In the genomic region with DNA sequence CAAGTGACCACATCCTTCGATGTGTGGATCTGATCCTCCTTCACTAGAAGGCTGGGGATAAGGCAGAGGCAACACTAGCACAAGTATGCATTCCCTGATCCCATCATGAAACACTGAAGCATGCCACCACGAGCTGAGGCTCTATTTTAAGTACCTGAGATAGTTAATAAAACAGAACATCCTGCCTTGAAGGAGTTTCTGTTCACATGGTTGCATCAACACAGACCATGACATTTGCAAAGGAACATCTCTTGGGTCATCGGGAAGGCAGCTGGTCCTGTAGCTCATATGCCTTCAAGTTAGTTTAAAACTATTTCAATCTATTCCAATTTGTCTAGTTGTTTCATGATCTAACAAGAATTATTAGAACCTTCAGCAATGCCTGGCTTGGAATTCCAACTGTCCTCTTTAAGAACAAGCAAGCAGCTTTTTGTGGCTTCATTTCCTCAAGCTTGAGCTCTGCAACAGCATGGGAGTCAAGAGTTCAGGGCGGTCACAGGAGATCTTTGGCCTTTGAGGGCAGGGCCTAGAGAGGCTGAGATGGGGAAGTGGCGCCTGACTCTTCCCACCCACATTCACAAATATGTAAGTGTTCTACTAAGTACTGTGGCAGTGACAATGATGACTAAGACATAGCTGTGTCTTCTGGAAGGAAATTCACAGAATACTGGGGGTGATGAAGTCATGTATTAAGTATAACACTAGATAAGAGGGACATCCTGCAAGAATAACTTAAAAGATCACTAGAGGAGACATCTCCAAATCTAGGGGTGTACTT, we compare ENCODE assay signal across 10 cellular contexts. TPM values are rescaled to one million over a fixed set of nuclear protein-coding genes. Genes with fewer than 3 reads are reported as not detected.
DNase-seq lines count a peak whose midpoint lies in the region; ATAC-seq, FAIRE-seq and TF ChIP-seq lines count a peak whose summit lies in the region.
"Had no signal": no experiment of that assay in that cellular context is flagged by ENCODE, and none has a peak within 500 bp of the region (broad histone marks: within the 10 kb centered on the region; RNA-seq: fewer than 3 reads in every experiment).

No MANE protein-coding gene starts in this region.

- H3K36me3 ChIP-seq in GM12878 (ENCODE audit: control insufficient read depth in 2 of 2, insufficient read depth in 2 of 2, low read length in 1 of 2), result no peaks in the 10 kb centered on the region
- H3K36me3 ChIP-seq in SJCRH30, result peaks cover 77% of the 10 kb centered on the region

- H3K27ac ChIP-seq in GM12878 (ENCODE audit: control insufficient read depth, insufficient read depth) (no peak overlapping the region), SJCRH30 (no peak overlapping the region)
- H3K27ac ChIP-seq: C4-2B had no signal

- H3K4me1 ChIP-seq in GM12878 (ENCODE audit: control insufficient read depth, insufficient read depth, low read length) (no peaks in the 10 kb centered on the region), SJCRH30 (peaks cover 6% of the 10 kb centered on the region; the same call in 1 of the 2 replicates)

- no TSS peak for BruUV-seq in GM12878 (replicated peaks; lab: Mats Ljungman, UMichigan)

- 19% methylated on average over 5 of the region's 5 CpGs for WGBS in GM12878 (ENCODE audit: insufficient coverage, insufficient replicate concordance, low lambda C conversion rate, missing lambda C conversion rate)

- H3K9ac ChIP-seq in GM12878 (ENCODE audit: control insufficient read depth, insufficient read depth, low read length), result no peak overlapping the region

- SMC1A ChIA-PET in GM12878 (lab: Charles Lee; ENCODE audit: uncharacterized antibody, unreplicated experiment), result interaction anchor here (0.8 to 6.5 kb wide), 16 partner anchors 9 to 673 kb away, joined by 3 to 66 read pairs (median 4); no protein-coding TSS in a partner anchor

- peak in 1 of 2 experiments; percentile 26; a peak in 1 of 4 replicates for TF ChIP-seq EP300 in GM12878 (IDR thresholded peaks at IDR 0.05; ENCODE audit: borderline replicate concordance in 1 of 2, control insufficient read depth in 1 of 2, low read depth in 2 of 2, low read length in 2 of 2)

- no peaks in the 10 kb centered on the region; the same call in 1 of the 2 replicates for H4K20me1 ChIP-seq in GM12878 (ENCODE audit: control insufficient read depth, insufficient read depth)

- in situ Hi-C loops in GM12878 (cut with MboI), result no loop called here

- no peak overlapping the region for H3K4me2 ChIP-seq in GM12878 (ENCODE audit: control insufficient read depth, insufficient read depth)

- POLR2A ChIA-PET in GM12878 (lab: Charles Lee), result interaction anchor here (0.6 to 7.0 kb wide), 6 partner anchors 13 to 299 kb away, joined by 3 to 45 read pairs (median 4); no protein-coding TSS in a partner anchor

- H3K9me3 ChIP-seq in GM12878 (replicated peaks; ENCODE audit: control insufficient read depth, insufficient read depth, low read length) (no peaks in the 10 kb centered on the region), SJCRH30 (replicated peaks) (no peaks in the 10 kb centered on the region)

- no peaks in the 10 kb centered on the region; a peak in 1 of 4 replicates for H3K27me3 ChIP-seq in GM12878 (replicated peaks in 1 of 2; ENCODE audit: control insufficient read depth in 2 of 2, insufficient read depth in 2 of 2, low read length in 1 of 2)
- H3K27me3 ChIP-seq in SJCRH30, result no peaks in the 10 kb centered on the region

- TF ChIP-seq RAD21 in GM12878 (IDR thresholded peaks at IDR 0.05; ENCODE audit: insufficient read depth, low read depth, low read length), result no peak

- TF ChIP-seq CTCF in GM12878 (IDR thresholded peaks at IDR 0.05 in 2 of 3, conservative IDR thresholded peaks at IDR 0.05 in 1 of 3; ENCODE audit: control insufficient read depth in 2 of 3, extremely low read depth in 1 of 3, insufficient read depth in 1 of 3, low read depth in 3 of 3, low read length in 3 of 3), result no peak

- DNase-seq in AG08395 (ENCODE audit: low spot score) (peak; percentile 79), GM12878 (ENCODE audit: low read depth, low spot score) (no peak), left lobe of liver (ENCODE audit: low spot score) (no peak), SJCRH30 (no peak), NCI-H2171 (lab: John Stamatoyannopoulos, UW) (no peak), T-helper 9 cell (no peak)
- DNase-seq: activated B cell treated with CpG ODN at 0.5 μM for 24 hours had no signal

- FAIRE-seq in GM12878 (lab: Jason Lieb, UNC), result no peak

- TF ChIP-seq POLR2A in GM12878 (IDR thresholded peaks at IDR 0.05; ENCODE audit: low read depth, low read length), result no peak

- CTCF ChIA-PET in GM12878 (lab: Yijun Ruan, JAX), result interaction anchor here (0.6 to 3.2 kb wide), 13 partner anchors 10 to 139 kb away, joined by 3 to 15 read pairs (median 4); no protein-coding TSS in a partner anchor

- H3K79me2 ChIP-seq in GM12878 (ENCODE audit: control insufficient read depth, insufficient read depth, low read length), result no peaks in the 10 kb centered on the region

- H3K4me3 ChIP-seq in GM12878 (no peak overlapping the region), SJCRH30 (no peak overlapping the region)

- H2AFZ ChIP-seq in GM12878 (ENCODE audit: control insufficient read depth, low read depth, low read length), result no peak overlapping the region

- intact Hi-C loops in GM12878 (cut with micrococcal nuclease; ENCODE audit: unreplicated experiment), result loop anchor here (5.0 kb wide), 1 partner anchor 340 kb away; no protein-coding TSS in a partner anchor

- ATAC-seq in HG03095 (IDR thresholded peaks at IDR 0.05; ENCODE audit: unreplicated experiment) (peak; percentile 58), GM12878 (peak; percentile 85), left lobe of liver (peak; percentile 58), HG03460 (IDR thresholded peaks at IDR 0.05; ENCODE audit: unreplicated experiment) (no peak)

- RAD21 ChIA-PET in GM12878 (lab: Charles Lee; ENCODE audit: unreplicated experiment), result interaction anchor here (0.7 to 11.2 kb wide), 16 partner anchors 8 to 345 kb away, joined by 3 to 143 read pairs (median 5); no protein-coding TSS in a partner anchor

TF ChIP-seq in GM12878, 131 proteins besides CTCF, POLR2A, EP300 and RAD21 (continues in another document):
- TF ChIP-seq JUND (IDR thresholded peaks at IDR 0.05; ENCODE audit: low read depth, low read length) (no peak), ZBTB11 (CRISPR knock-in tag; IDR thresholded peaks at IDR 0.05) (no peak)
- TF ChIP-seq, protein P1, sequence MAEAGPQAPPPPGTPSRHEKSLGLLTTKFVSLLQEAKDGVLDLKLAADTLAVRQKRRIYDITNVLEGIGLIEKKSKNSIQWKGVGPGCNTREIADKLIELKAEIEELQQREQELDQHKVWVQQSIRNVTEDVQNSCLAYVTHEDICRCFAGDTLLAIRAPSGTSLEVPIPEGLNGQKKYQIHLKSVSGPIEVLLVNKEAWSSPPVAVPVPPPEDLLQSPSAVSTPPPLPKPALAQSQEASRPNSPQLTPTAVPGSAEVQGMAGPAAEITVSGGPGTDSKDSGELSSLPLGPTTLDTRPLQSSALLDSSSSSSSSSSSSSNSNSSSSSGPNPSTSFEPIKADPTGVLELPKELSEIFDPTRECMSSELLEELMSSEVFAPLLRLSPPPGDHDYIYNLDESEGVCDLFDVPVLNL (IDR thresholded peaks at IDR 0.05; ENCODE audit: low read depth, low read length), result no peak

RNA-seq across cellular contexts. Expression of gene RND3, which starts 15.2 kb away (rescaled TPM):
- total RNA-seq in GM12878 (2013; cell fraction: nucleolus; rRNA removed), result 6.8 and 8.1 TPM in 2 replicates
- total RNA-seq in GM12878 (2014; rRNA removed) (0.90 and 0.98 TPM in 2 replicates), GM12878 (2014; rRNA removed; fragmentation: Illumina TruSeq; extraction: Trizol) (0.72 and 0.92 TPM in 2 replicates), GM12878 (2021) (1.2 and 2.1 TPM in 2 replicates), left lobe of liver (19.2 TPM)
- 0.24 TPM for polyA plus RNA-seq in GM12878 (2011; ENCODE audit: low read depth)
- polyA plus RNA-seq in GM12878 (2011; rRNA removed) (18.3 and 21.5 TPM in 2 replicates), GM12878 (2014; fragmentation: Illumina TruSeq; extraction: Trizol) (0.93 and 3.7 TPM in 2 replicates), GM12878 (2014; fragmentation: Nextera tagmentation; extraction: Ambion mirVana) (1 to 10 TPM; 1.0 to 1.3 TPM), GM12878 (2014; rRNA removed) (0.50 and 0.52 TPM in 2 replicates), GM12878 (2016; fragmentation: Nextera tagmentation; extraction: Ambion mirVana) (under 1 TPM; 0.38 to 0.94 TPM)
- polyA plus RNA-seq in GM12878 (2011; cell fraction: cytosol; rRNA removed), result 6.6 and 7.6 TPM in 2 replicates
- 7.4 and 11.4 TPM in 2 replicates for polyA plus RNA-seq in GM12878 (2011; cell fraction: nucleus; rRNA removed)
- 0.12 and 0.34 TPM in 2 replicates for polyA plus RNA-seq in GM12878 (2012)
- 12.8 and 23.0 TPM in 2 replicates for polyA minus RNA-seq in GM12878 (2011; rRNA and poly(A)+ RNA removed)
- 4.8 and 5.9 TPM in 2 replicates for polyA minus RNA-seq in GM12878 (2011; cell fraction: cytosol; rRNA and poly(A)+ RNA removed)
- 3.9 and 12.8 TPM in 2 replicates for polyA minus RNA-seq in GM12878 (2011; cell fraction: nucleus; rRNA and poly(A)+ RNA removed)
- 31.7 and 43.4 TPM in 2 replicates for total RNA-seq in SJCRH30 (2014; rRNA removed; shearing (Covaris generic))
- total RNA-seq: activated B cell treated with CpG ODN at 0.5 μM for 24 hours had no signal
